ENCODE assay signal across 24 cellular contexts in genomic region chr19:33759356-33759755, GRCh38. TPM values are rescaled to one million over a fixed set of nuclear protein-coding genes. Genes with fewer than 3 reads are reported as not detected.
DNase-seq lines count a peak whose midpoint lies in the region; ATAC-seq and TF ChIP-seq lines count a peak whose summit lies in the region.
"Had no signal": no experiment of that assay in that cellular context is flagged by ENCODE, and none has a peak within 500 bp of the region (broad histone marks: within the 10 kb centered on the region; RNA-seq: fewer than 3 reads in every experiment).

No MANE protein-coding gene starts in this region.

- H3K36me3 Mint-ChIP-seq in glutamatergic neuron (ENCODE audit: unreplicated experiment), result peaks cover 13% of the 10 kb centered on the region
- H3K36me3 Mint-ChIP-seq: CD14-positive monocyte; CD4-positive, alpha-beta memory T cell; CD4-positive, CD25-positive, alpha-beta regulatory T cell; CD8-positive, alpha-beta memory T cell had no signal

- peak overlapping the region; percentile 52 for H3K4me2 ChIP-seq in MM.1S (ENCODE audit: low read depth, low read length)
- H3K4me2 ChIP-seq in parathyroid adenoma (ENCODE audit: low read length), result peak overlapping the region; percentile 51
- H3K4me2 ChIP-seq: BLaER1 had no signal

- H3K9me3 Mint-ChIP-seq in glutamatergic neuron (ENCODE audit: unreplicated experiment), result peaks cover 41% of the 10 kb centered on the region
- H3K9me3 Mint-ChIP-seq: CD14-positive monocyte; CD4-positive, CD25-positive, alpha-beta regulatory T cell; CD8-positive, alpha-beta memory T cell had no signal

- H3K79me2 ChIP-seq in MM.1S (ENCODE audit: low read length) (no peaks in the 10 kb centered on the region), parathyroid adenoma (no peaks in the 10 kb centered on the region)

- no peaks in the 10 kb centered on the region for H3K9me3 ChIP-seq in MM.1S (replicated peaks; ENCODE audit: insufficient read depth, low read length)
- no peaks in the 10 kb centered on the region for H3K9me3 ChIP-seq in parathyroid adenoma (ENCODE audit: control insufficient read depth, low read length)
- H3K9me3 ChIP-seq: BE2C, BLaER1 had no signal

- no peaks in the 10 kb centered on the region for H3F3A ChIP-seq in MM.1S (ENCODE audit: insufficient read depth, low read length)

- H3K27ac ChIP-seq in MM.1S (ENCODE audit: low read length) (peak overlapping the region; percentile 73; the same call in 1 of the 2 replicates), parathyroid adenoma (peak overlapping the region; percentile 91)
- H3K27ac ChIP-seq: BLaER1 had no signal

- TF ChIP-seq CTCF in MM.1S (IDR thresholded peaks at IDR 0.05; ENCODE audit: low read length) (no peak), glutamatergic neuron (IDR thresholded peaks at IDR 0.05; ENCODE audit: partially characterized antibody, unreplicated experiment) (no peak), parathyroid adenoma (IDR thresholded peaks at IDR 0.05) (no peak)

- H2AFZ ChIP-seq in MM.1S (ENCODE audit: low read length), result peak overlapping the region; percentile 17; the same call in 1 of the 2 replicates
- H2AFZ ChIP-seq in parathyroid adenoma, result peak overlapping the region; percentile 56

- H3K36me3 ChIP-seq in MM.1S (replicated peaks; ENCODE audit: insufficient read depth, low read length), result no peaks in the 10 kb centered on the region
- H3K36me3 ChIP-seq in parathyroid adenoma (ENCODE audit: control insufficient read depth, insufficient read depth, low read length), result no peaks in the 10 kb centered on the region
- H3K36me3 ChIP-seq: BE2C, BLaER1 had no signal

- H4K20me1 ChIP-seq in MM.1S (ENCODE audit: insufficient read depth, low read length), result no peaks in the 10 kb centered on the region

- H3K4me1 ChIP-seq in MM.1S (ENCODE audit: low read length), result peaks cover 21% of the 10 kb centered on the region
- H3K4me1 ChIP-seq in parathyroid adenoma, result peaks cover 18% of the 10 kb centered on the region

- no peaks in the 10 kb centered on the region for H3K9me2 ChIP-seq in MM.1S (replicated peaks; ENCODE audit: insufficient read depth, low read length)

- H3K27me3 ChIP-seq in MM.1S (replicated peaks; ENCODE audit: insufficient read depth, low read length) (no peaks in the 10 kb centered on the region; the same call in 1 of the 2 replicates), parathyroid adenoma (ENCODE audit: control insufficient read depth, insufficient read depth, low read length) (no peaks in the 10 kb centered on the region)
- H3K27me3 ChIP-seq: BE2C, BLaER1 had no signal

- DNase-seq in MM.1S (no peak), glutamatergic neuron (no peak), GM19240 (ENCODE audit: insufficient read length, low spot score) (no peak), NCI-H1092 (lab: John Stamatoyannopoulos, UW) (no peak)
- DNase-seq: 8988T; ACHN; BE2C; CD4-positive, alpha-beta memory T cell; CD4-positive, CD25-positive, alpha-beta regulatory T cell; CD8-positive, alpha-beta memory T cell; COR-L47; DMS 273 treated with DMSO at 0.1 percent for 48 hours; DMS153; DMS53; DMS79; DND-41; EL; GDM1 had no signal

- peak overlapping the region; percentile 64 for H3K27ac Mint-ChIP-seq in glutamatergic neuron (ENCODE audit: unreplicated experiment)
- H3K27ac Mint-ChIP-seq: CD4-positive, alpha-beta memory T cell; CD4-positive, CD25-positive, alpha-beta regulatory T cell; CD8-positive, alpha-beta memory T cell had no signal

- H3K4me3 ChIP-seq in MM.1S (ENCODE audit: low read length) (no peak overlapping the region), parathyroid adenoma (ENCODE audit: low read depth, low read length) (no peak overlapping the region)
- H3K4me3 ChIP-seq: BLaER1, GM12878 had no signal

- no peak overlapping the region for H3K4me3 Mint-ChIP-seq in glutamatergic neuron (ENCODE audit: unreplicated experiment)
- H3K4me3 Mint-ChIP-seq: CD14-positive monocyte; CD4-positive, alpha-beta memory T cell; CD8-positive, alpha-beta memory T cell had no signal

- H3K9ac ChIP-seq in MM.1S (ENCODE audit: low read length) (no peak overlapping the region), parathyroid adenoma (no peak overlapping the region)
- H3K9ac ChIP-seq: BLaER1 had no signal

- H3K27me3 Mint-ChIP-seq in glutamatergic neuron (ENCODE audit: unreplicated experiment), result peaks cover 50% of the 10 kb centered on the region
- H3K27me3 Mint-ChIP-seq: CD4-positive, CD25-positive, alpha-beta regulatory T cell had no signal

- H3K4me1 Mint-ChIP-seq in glutamatergic neuron (ENCODE audit: low read depth, unreplicated experiment), result peaks cover 42% of the 10 kb centered on the region
- H3K4me1 Mint-ChIP-seq: CD14-positive monocyte; CD4-positive, alpha-beta memory T cell; CD4-positive, CD25-positive, alpha-beta regulatory T cell; CD8-positive, alpha-beta memory T cell had no signal

- no peak for ATAC-seq in GM21526 (IDR thresholded peaks at IDR 0.05; ENCODE audit: low FRiP score, unreplicated experiment)
- no peak for ATAC-seq in SK-N-SH treated with all-trans-retinoic acid at 6 μM for 48 hours
- ATAC-seq: GM12878 had no signal

TF ChIP-seq in SK-N-SH treated with all-trans-retinoic acid at 6 μM for 48 hours, 23 proteins besides CTCF, POLR2A, EP300 and RAD21:
- TF ChIP-seq OSR1 (CRISPR knock-in tag; IDR thresholded peaks at IDR 0.05), result no peak

RNA-seq across cellular contexts. Expression of gene KCTD15, which starts 37.3 kb away (rescaled TPM):
- total RNA-seq in glutamatergic neuron (ENCODE audit: unreplicated experiment), result 53.4 TPM
- total RNA-seq: GM12878 had no signal
